ENCODE assay signal across 8 cellular contexts in genomic region chr9:127199001-127199791, GRCh38.
DNase-seq lines count a peak whose midpoint lies in the region; ATAC-seq, FAIRE-seq and TF ChIP-seq lines count a peak whose summit lies in the region.

No MANE protein-coding gene starts in this region.

- no peaks in the 10 kb centered on the region for H4K20me1 ChIP-seq in endothelial cell of umbilical vein (replicated peaks; ENCODE audit: control insufficient read depth, extremely low read depth, insufficient read depth, low read length)

- intact Hi-C loops in endothelial cell of umbilical vein (cut with micrococcal nuclease), result loop anchor here (1.0 kb wide), 4 partner anchors 77 to 259 kb away; partner anchors contain the start of gene ANGPTL2

- no peaks in the 10 kb centered on the region for H3K9me1 ChIP-seq in endothelial cell of umbilical vein (replicated peaks; ENCODE audit: control insufficient read depth, extremely low read depth, insufficient read depth, low read length)

- H3K9me3 ChIP-seq in endothelial cell of umbilical vein (replicated peaks; ENCODE audit: control insufficient read depth, insufficient read depth, low read length), result no peaks in the 10 kb centered on the region
- no peaks in the 10 kb centered on the region for H3K9me3 ChIP-seq in mucosa of stomach (ENCODE audit: control insufficient read depth, low read length)

- in situ Hi-C loops in Caki2 (cut with HindIII; ENCODE audit: low pct_unique_long_range_greater_than_20kb, low sequenced_read_pairs), result no loop called here

- H2AFZ ChIP-seq in endothelial cell of umbilical vein (ENCODE audit: low read depth, low read length), result no peak overlapping the region

- dilution Hi-C loops in endothelial cell of umbilical vein (cut with MboI; ENCODE audit: extremely low pct_ligation_motif_present, low sequenced_read_pairs), result no loop called here

- ATAC-seq in HG02759 (IDR thresholded peaks at IDR 0.05; ENCODE audit: unreplicated experiment) (peak; percentile 55), GM18519 (IDR thresholded peaks at IDR 0.05; ENCODE audit: low FRiP score, unreplicated experiment) (no peak)

- H3K4me3 ChIP-seq in endothelial cell of umbilical vein (replicated peaks in 1 of 3; ENCODE audit: insufficient read depth in 1 of 3, low read depth in 1 of 3, low read length in 3 of 3) (no peak overlapping the region), mucosa of stomach (ENCODE audit: low read length) (no peak overlapping the region)

- DNase-seq in Caki2 (ENCODE audit: low read depth) (peak; percentile 55), NOMO-1 (lab: John Stamatoyannopoulos, UW; ENCODE audit: unreplicated experiment in 2 of 2) (peak; percentile 54 to 59), endothelial cell of umbilical vein (ENCODE audit: low read depth, low spot score) (peak; percentile 81)
- peak; percentile 29 to 71 (median 57) for DNase-seq in activated CD8-positive, alpha-beta memory T cell treated with anti-CD3 and anti-CD28 coated beads for 48 hours (ENCODE audit: low read depth in 2 of 3, low spot score in 2 of 3)
- peak; percentile 46 to 53 for DNase-seq in stimulated activated CD8-positive, alpha-beta memory T cell treated with anti-CD3 and anti-CD28 coated beads, Interleukin-4, amount 100 ng/mL, for 1 hour (ENCODE audit: low read depth in 2 of 2, low spot score in 1 of 2)

- CTCF ChIA-PET in endothelial cell of umbilical vein (lab: Charles Lee), result interaction anchor here (0.9 to 10.9 kb wide), 19 partner anchors 10 to 258 kb away, joined by 3 to 272 read pairs (median 5); partner anchors contain the start of gene ANGPTL2

- H3K27ac ChIP-seq in endothelial cell of umbilical vein (ENCODE audit: insufficient read depth, low read depth, low read length), result no peak overlapping the region

- H3K36me3 ChIP-seq in endothelial cell of umbilical vein (ENCODE audit: control insufficient read depth in 2 of 2, extremely low read depth in 1 of 2, insufficient read depth in 2 of 2, low read length in 2 of 2), result no peaks in the 10 kb centered on the region
- peaks cover 5% of the 10 kb centered on the region for H3K36me3 ChIP-seq in mucosa of stomach (ENCODE audit: control insufficient read depth, insufficient read depth, low read length)

- TF ChIP-seq CTCF in endothelial cell of umbilical vein (IDR thresholded peaks at IDR 0.05; ENCODE audit: extremely low read depth in 1 of 2, insufficient read depth in 1 of 2, low read depth in 1 of 2, low read length in 2 of 2), result peak; percentile 82 to 89

- peak; percentile 94 for FAIRE-seq in endothelial cell of umbilical vein (lab: Jason Lieb, UNC)

- BruUV-seq in endothelial cell of umbilical vein (replicated peaks; lab: Mats Ljungman, UMichigan), result no TSS peak

- TF ChIP-seq POLR2A in endothelial cell of umbilical vein (IDR thresholded peaks at IDR 0.05; ENCODE audit: low read depth, low read length), result no peak

- H3K27me3 ChIP-seq in endothelial cell of umbilical vein (ENCODE audit: control insufficient read depth in 2 of 2, insufficient read depth in 2 of 2, low read length in 2 of 2), result no peaks in the 10 kb centered on the region
- H3K27me3 ChIP-seq in mucosa of stomach (ENCODE audit: control insufficient read depth, insufficient read depth, low read length), result no peaks in the 10 kb centered on the region

- no peak overlapping the region for H3K9ac ChIP-seq in endothelial cell of umbilical vein (replicated peaks; ENCODE audit: extremely low read depth, insufficient read depth, low read length)
- peak overlapping the region; percentile 7 for H3K9ac ChIP-seq in mucosa of stomach (ENCODE audit: low read length)

- POLR2A ChIA-PET in endothelial cell of umbilical vein (lab: Charles Lee), result no interaction called here

- H3K4me2 ChIP-seq in endothelial cell of umbilical vein (ENCODE audit: insufficient read depth, low read length), result no peak overlapping the region

- no peaks in the 10 kb centered on the region for H3K79me2 ChIP-seq in endothelial cell of umbilical vein (ENCODE audit: control insufficient read depth, insufficient read depth, low read length)

- H3K4me1 ChIP-seq in endothelial cell of umbilical vein (ENCODE audit: control insufficient read depth, extremely low read depth, insufficient read depth, low read length), result no peaks in the 10 kb centered on the region
- peaks cover 23% of the 10 kb centered on the region for H3K4me1 ChIP-seq in mucosa of stomach (ENCODE audit: control insufficient read depth, insufficient read depth, low read length)

TF ChIP-seq in endothelial cell of umbilical vein, 7 proteins besides CTCF, POLR2A, EP300 and RAD21:
- no peak for TF ChIP-seq GATA2 (IDR thresholded peaks at IDR 0.05; ENCODE audit: insufficient read depth, insufficient read length, low read depth, low read length)
- no peak for TF ChIP-seq FOS (IDR thresholded peaks at IDR 0.05; ENCODE audit: borderline replicate concordance, insufficient read depth, low read length)
- TF ChIP-seq MYC (IDR thresholded peaks at IDR 0.05; ENCODE audit: low read depth, low read length), result no peak
- TF ChIP-seq POLR2AphosphoS5 (IDR thresholded peaks at IDR 0.05; ENCODE audit: insufficient read depth, low read depth, low read length), result no peak
- no peak for TF ChIP-seq EZH2 (IDR thresholded peaks at IDR 0.05; ENCODE audit: borderline replicate concordance, low read depth, low read length, severe bottlenecking)
- no peak for TF ChIP-seq MAX (IDR thresholded peaks at IDR 0.05; ENCODE audit: insufficient read depth, insufficient read length)
- no peak for TF ChIP-seq JUN (IDR thresholded peaks at IDR 0.05; ENCODE audit: borderline replicate concordance, insufficient read depth, insufficient read length, low read depth)
